In the genomic region with DNA sequence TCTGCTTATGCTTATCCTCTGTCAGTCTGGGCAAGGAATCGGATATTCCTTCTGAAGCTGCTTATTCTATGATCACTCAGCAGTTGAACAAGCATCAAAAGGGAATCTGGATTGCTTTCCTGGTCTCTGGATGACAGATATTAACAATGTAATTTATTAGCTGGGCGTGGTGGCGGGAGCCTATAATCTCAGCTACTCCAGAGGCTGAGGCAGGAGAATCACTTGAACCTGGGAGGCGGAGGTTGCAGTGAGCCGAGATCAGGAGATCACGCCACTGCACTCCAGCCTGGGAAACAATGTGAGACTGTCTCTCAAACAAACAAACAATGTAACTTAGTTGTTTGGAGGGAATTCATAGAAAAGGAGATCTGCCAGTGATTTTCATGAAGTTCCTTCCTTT, we compare ENCODE assay signal across 28 cellular contexts.
"Had no signal": no experiment of that assay in that cellular context is flagged by ENCODE, and none has a peak within 500 bp of the region (broad histone marks: within the 10 kb centered on the region; RNA-seq: fewer than 3 reads in every experiment).

No MANE protein-coding gene starts in this region.

- DNase-seq: activated CD4-positive, alpha-beta memory T cell treated with anti-CD3 and anti-CD28 coated beads, Interleukin-2, amount 10 ng/mL, durations not matched to agents 7 days and 5 days; activated CD4-positive, alpha-beta T cell treated with anti-CD3 and anti-CD28 coated beads for 1 hour; activated CD4-positive, alpha-beta T cell treated with anti-CD3 and anti-CD28 coated beads for 4 hours; activated CD4-positive, alpha-beta T cell treated with anti-CD3 and anti-CD28 coated beads, Interleukin-2, amount 10 ng/mL, durations not matched to agents 7 days and 5 days; activated CD4-positive, alpha-beta T cell treated with anti-CD3 and anti-CD28 coated beads, Interleukin-2, amount 50 U/mL, for 4 hours; activated CD8-positive, alpha-beta memory T cell treated with anti-CD3 and anti-CD28 coated beads, Interleukin-2, amount 50 U/mL, for 48 hours; activated effector memory CD4-positive, alpha-beta T cell treated with Interleukin-2 at 50 U/mL for 16 hours; activated gamma-delta T cell treated with Interleukin-2 at 50 U/mL for 16 hours; activated naive CD4-positive, alpha-beta T cell treated with anti-CD3 and anti-CD28 coated beads, Interleukin-2, amount 50 U/mL, for 16 hours; activated naive CD4-positive, alpha-beta T cell treated with Interleukin-2 at 50 U/mL for 16 hours; activated T-cell treated with anti-CD3 and anti-CD28 coated beads for 4 hours; activated T-cell treated with anti-CD3 and anti-CD28 coated beads, Interleukin-2, amount 50 U/mL, for 24 hours; activated T-cell treated with anti-CD3 and anti-CD28 coated beads, Interleukin-2, amount 50 U/mL, for 72 hours; amniotic stem cell; anterior cingulate cortex; brain microvascular endothelial cell; dermis blood vessel endothelial cell; effector CD4-positive, alpha-beta T cell; effector memory CD8-positive, alpha-beta T cell; erythroblast; foreskin melanocyte; heart right ventricle; T-helper 2 cell had no signal

- H3K27me3 ChIP-seq: brain microvascular endothelial cell had no signal

- H3K36me3 ChIP-seq: brain microvascular endothelial cell, esophagus muscularis mucosa, gastroesophageal sphincter, heart right ventricle had no signal

- H3K4me3 ChIP-seq: coronary artery, esophagus muscularis mucosa, gastroesophageal sphincter, heart right ventricle had no signal

- H3K9me3 ChIP-seq: esophagus muscularis mucosa, gastroesophageal sphincter, heart right ventricle had no signal

- H3K27ac ChIP-seq: brain microvascular endothelial cell, coronary artery, esophagus muscularis mucosa, gastroesophageal sphincter, heart right ventricle had no signal

- FAIRE-seq: astrocyte, bronchial epithelial cell had no signal
